14 cellular contexts compared by ENCODE assay signal in genomic region chr13:22758245-22758644, GRCh38.
DNase-seq lines count a peak whose midpoint lies in the region; ATAC-seq, FAIRE-seq and TF ChIP-seq lines count a peak whose summit lies in the region.
"Had no signal": no experiment of that assay in that cellular context is flagged by ENCODE, and none has a peak within 500 bp of the region (broad histone marks: within the 10 kb centered on the region; RNA-seq: fewer than 3 reads in every experiment).

No MANE protein-coding gene starts in this region.

- H3K27me3 Mint-ChIP-seq in mesothelial cell of epicardium (ENCODE audit: low read depth): no peaks in the 10 kb centered on the region

- H2BK15ac ChIP-seq in H1 (ENCODE audit: low read length): no peak overlapping the region

- no peaks in the 10 kb centered on the region for H3K23me2 ChIP-seq in H1 (ENCODE audit: low read depth, low read length)

- H3K18ac ChIP-seq in H1 (ENCODE audit: extremely low read depth, low read length): no peak overlapping the region

- no peak overlapping the region for H2BK20ac ChIP-seq in H1 (ENCODE audit: low read length)

- H3K9me3 Mint-ChIP-seq in mesothelial cell of epicardium: peaks cover 23% of the 10 kb centered on the region

- no peak overlapping the region for H3K23ac ChIP-seq in H1 (ENCODE audit: insufficient read length)

- H3K27ac ChIP-seq in H1 (ENCODE audit: low read depth, low read length): no peak overlapping the region; the same call in 1 of the 2 replicates
- H3K27ac ChIP-seq: GM23248 had no signal

- no peak for ATAC-seq in GM18873 (IDR thresholded peaks at IDR 0.05; ENCODE audit: low FRiP score, unreplicated experiment)
- ATAC-seq: GM12878 had no signal

- H2AFZ ChIP-seq in H1 (ENCODE audit: low read length): 0 out of 2 replicates have a peak overlapping the region, but pooled peaks have one; percentile 17
- H2AFZ ChIP-seq: GM23248 had no signal

- H3K79me1 ChIP-seq in H1 (ENCODE audit: low read depth, low read length): no peaks in the 10 kb centered on the region

- H3K14ac ChIP-seq in H1 (ENCODE audit: insufficient read length): no peak overlapping the region

- no peak overlapping the region for H3K4ac ChIP-seq in H1 (replicated peaks; ENCODE audit: insufficient read length, low read depth, low read length)

- H4K8ac ChIP-seq in H1 (ENCODE audit: extremely low read depth, insufficient read depth, low read length): no peak overlapping the region

- no peak overlapping the region for H4K91ac ChIP-seq in H1 (replicated peaks; ENCODE audit: insufficient read length, low read length)

- H3K27me3 ChIP-seq in H7 (ENCODE audit: control insufficient read depth, insufficient read depth, low read length) (no peaks in the 10 kb centered on the region), H1 (replicated peaks in 1 of 4; ENCODE audit: control insufficient read depth in 3 of 4, extremely low read depth in 1 of 4, insufficient read depth in 3 of 4, low read length in 3 of 4) (no peaks in the 10 kb centered on the region)

- POLR2A ChIA-PET in H1 (lab: Charles Lee; ENCODE audit: partially characterized antibody) (no interaction called here), GM10248 (lab: Yijun Ruan, JAX) (no interaction called here)

- H3K36me3 ChIP-seq in H7 (replicated peaks; ENCODE audit: control insufficient read depth, insufficient read depth, low read length) (no peaks in the 10 kb centered on the region), H1 (ENCODE audit: control insufficient read depth in 2 of 4, insufficient read depth in 4 of 4, low read length in 3 of 4) (no peaks in the 10 kb centered on the region)

- DNase-seq in H7 (peak; percentile 27), H1 (ENCODE audit: low read depth in 1 of 2, low spot score in 2 of 2) (no peak), mesothelial cell of epicardium (ENCODE audit: low spot score in 2 of 2, unreplicated experiment in 2 of 2) (no peak), GM10248 (ENCODE audit: extremely low spot score) (no peak), SW480 (ENCODE audit: low spot score) (no peak)
- DNase-seq: C1 segment of cervical spinal cord; Calu3; CD4-positive, alpha-beta memory T cell; HCEC 1CT had no signal

- H3K4me1 Mint-ChIP-seq in mesothelial cell of epicardium: peaks cover 39% of the 10 kb centered on the region
- H3K4me1 Mint-ChIP-seq: CD4-positive, alpha-beta memory T cell had no signal

- no peak overlapping the region for H3K4me3 Mint-ChIP-seq in mesothelial cell of epicardium
- H3K4me3 Mint-ChIP-seq: CD4-positive, alpha-beta memory T cell had no signal

- no peak overlapping the region for H2BK5ac ChIP-seq in H1 (ENCODE audit: low read depth, low read length)

- no peak overlapping the region; a peak in 1 of 4 replicates for H3K4me2 ChIP-seq in H1 (ENCODE audit: insufficient read depth in 1 of 2, low read depth in 2 of 2, low read length in 2 of 2)

- H3K4me1 ChIP-seq in H1 (replicated peaks in 1 of 4; ENCODE audit: control insufficient read depth in 3 of 4, insufficient read depth in 4 of 4, low read length in 3 of 4): peaks cover 0 to 4% (median 1%) of the 10 kb centered on the region in 4 experiments; a peak in 3 of 7 replicates

- H3K9me3 ChIP-seq in H1 (ENCODE audit: insufficient read depth in 2 of 2, low read depth in 1 of 2, low read length in 1 of 2): peaks cover 0 to 2% of the 10 kb centered on the region in 2 experiments; a peak in 1 of 4 replicates

- H3K4me3 ChIP-seq in H7 (ENCODE audit: insufficient read depth, low read depth, low read length) (no peak overlapping the region), H1 (ENCODE audit: extremely low read depth in 1 of 4, insufficient read depth in 2 of 4, low read depth in 3 of 4, low read length in 4 of 4) (no peak overlapping the region)
- H3K4me3 ChIP-seq: GM12878, GM23248 had no signal

- H3K79me2 ChIP-seq in H1 (ENCODE audit: control insufficient read depth in 1 of 2, insufficient read depth in 2 of 2, low read length in 2 of 2): no peaks in the 10 kb centered on the region

- no peak overlapping the region for H3K9ac ChIP-seq in H1 (replicated peaks in 1 of 4; ENCODE audit: extremely low read depth in 1 of 4, low read depth in 3 of 4, low read length in 3 of 4)
- H3K9ac ChIP-seq: GM23248 had no signal

- no peaks in the 10 kb centered on the region for H4K20me1 ChIP-seq in H1 (replicated peaks in 1 of 2; ENCODE audit: control insufficient read depth in 1 of 2, insufficient read depth in 2 of 2, low read length in 2 of 2)

- 53% methylated on average over 4 of the region's 4 CpGs; no CpG with 5 or more reads in 1 of the 2 experiments for WGBS in H1 (ENCODE audit: extremely low coverage in 1 of 2, insufficient coverage in 1 of 2, insufficient read length in 1 of 2, insufficient replicate concordance in 2 of 2, low coverage in 1 of 2, low lambda C conversion rate in 2 of 2, missing lambda C conversion rate in 1 of 2), 2 experiments

- no peak overlapping the region for H4K5ac ChIP-seq in H1 (ENCODE audit: insufficient read length, low read depth, low read length)

- no peak for TF ChIP-seq RAD21 in H1 (IDR thresholded peaks at IDR 0.05 in 1 of 2, conservative IDR thresholded peaks at IDR 0.05 in 1 of 2; ENCODE audit: low read depth in 2 of 2, low read length in 2 of 2)

- H2BK120ac ChIP-seq in H1 (replicated peaks; ENCODE audit: low read depth, low read length): no peak overlapping the region

- TF ChIP-seq POLR2A in H1 (IDR thresholded peaks at IDR 0.05; ENCODE audit: control extremely low read depth in 1 of 2, low read depth in 2 of 2, low read length in 2 of 2): no peak

- no peak for TF ChIP-seq EP300 in H1 (IDR thresholded peaks at IDR 0.05; ENCODE audit: borderline replicate concordance in 1 of 2, low read depth in 2 of 2, low read length in 2 of 2)

- H2BK12ac ChIP-seq in H1 (ENCODE audit: low read depth, low read length): no peak overlapping the region

- no peak overlapping the region for H2AK5ac ChIP-seq in H1 (ENCODE audit: low read depth, low read length)

- FAIRE-seq in H1 (lab: Jason Lieb, UNC): no peak
- FAIRE-seq: G401.6, GM12878, H54 had no signal

- peak overlapping the region; percentile 31 for H3K27ac Mint-ChIP-seq in mesothelial cell of epicardium
- H3K27ac Mint-ChIP-seq: CD4-positive, alpha-beta memory T cell had no signal

- CTCF ChIA-PET in H1 (lab: Charles Lee; ENCODE audit: partially characterized antibody): interaction anchor here (0.6 to 2.5 kb wide), 14 partner anchors 9 to 1184 kb away, joined by 3 to 9 read pairs (median 4); no protein-coding TSS in a partner anchor
- CTCF ChIA-PET in GM10248 (lab: Yijun Ruan, JAX): interaction anchor here (1.0 to 2.4 kb wide), 3 partner anchors 11 to 1120 kb away, joined by 4 to 6 read pairs (median 4); no protein-coding TSS in a partner anchor

- H3K56ac ChIP-seq in H1 (replicated peaks; ENCODE audit: insufficient read length, low read depth, low read length): no peak overlapping the region

- H3K36me3 Mint-ChIP-seq in mesothelial cell of epicardium: peaks cover 11% of the 10 kb centered on the region
- H3K36me3 Mint-ChIP-seq: CD4-positive, alpha-beta memory T cell had no signal

- TF ChIP-seq CTCF in H1 (IDR thresholded peaks at IDR 0.05; ENCODE audit: control extremely low read depth in 1 of 3, insufficient read depth in 1 of 3, low read depth in 1 of 3, low read length in 3 of 3) (no peak), mesothelial cell of epicardium (IDR thresholded peaks at IDR 0.05; ENCODE audit: unreplicated experiment) (no peak), GM10248 (IDR thresholded peaks at IDR 0.05; ENCODE audit: control extremely low read depth, extremely low read depth, low read depth, missing control alignments) (no peak)

TF ChIP-seq in H1, 55 proteins besides CTCF, POLR2A, EP300 and RAD21:
- no peak for TF ChIP-seq SRF (IDR thresholded peaks at IDR 0.05; ENCODE audit: low read depth, low read length)
- TF ChIP-seq POU5F1 (IDR thresholded peaks at IDR 0.05; ENCODE audit: low read depth, low read length): no peak
- TF ChIP-seq ASH2L (IDR thresholded peaks at IDR 0.05; ENCODE audit: low read length): no peak
- no peak for TF ChIP-seq PHF8 (conservative IDR thresholded peaks at IDR 0.05; ENCODE audit: low read depth, low read length)
- TF ChIP-seq BCL11A (IDR thresholded peaks at IDR 0.05; ENCODE audit: low read depth in 2 of 2, low read length in 2 of 2): no peak
- no peak for TF ChIP-seq BACH1 (IDR thresholded peaks at IDR 0.05; ENCODE audit: low read length)
- TF ChIP-seq POLR2AphosphoS5 (IDR thresholded peaks at IDR 0.05; ENCODE audit: low read depth, low read length): no peak
- no peak for TF ChIP-seq CTBP2 (IDR thresholded peaks at IDR 0.05; ENCODE audit: borderline replicate concordance, insufficient read depth, insufficient read length, low read length)
- TF ChIP-seq RNF2 (IDR thresholded peaks at IDR 0.05; ENCODE audit: borderline replicate concordance, low read depth, low read length, missing control alignments, poor library complexity, severe bottlenecking): no peak
- TF ChIP-seq MAX (IDR thresholded peaks at IDR 0.05): no peak
- TF ChIP-seq KDM4A (IDR thresholded peaks at IDR 0.05; ENCODE audit: low read depth, low read length, severe bottlenecking): no peak
TF ChIP-seq in H1: peak in this region for 0.
